8 cellular contexts compared by ENCODE assay signal in genomic region chr18:48975817-48976649, GRCh38. TPM values are rescaled to one million over a fixed set of nuclear protein-coding genes. Genes with fewer than 3 reads are reported as not detected.
DNase-seq lines count a peak whose midpoint lies in the region; ATAC-seq and TF ChIP-seq lines count a peak whose summit lies in the region.

No MANE protein-coding gene starts in this region.

- H3K27ac ChIP-seq in colonic mucosa (peak overlapping the region; percentile 18), lung (ENCODE audit: low read depth in 1 of 2, low read length in 1 of 2) (peak overlapping the region; percentile 85 to 86)

- peak overlapping the region; percentile 46 for H3K4me3 ChIP-seq in colonic mucosa
- peak overlapping the region; percentile 55 for H3K4me3 ChIP-seq in lung

- TF ChIP-seq CTCF in colonic mucosa (IDR thresholded peaks at IDR 0.05) (no peak), lung (IDR thresholded peaks at IDR 0.05; ENCODE audit: control extremely low read depth, extremely low read depth) (no peak)

- peak; percentile 77 for DNase-seq in Daoy (ENCODE audit: low read depth)
- DNase-seq in NAMALWA (ENCODE audit: low spot score) = peak; percentile 47
- DNase-seq in activated CD4-positive, alpha-beta T cell treated with anti-CD3 and anti-CD28 coated beads for 1 hour = peak; percentile 42
- DNase-seq in colonic mucosa = peak; percentile 70
- peak; percentile 62 for DNase-seq in lung (ENCODE audit: low spot score)
- DNase-seq in stimulated activated CD8-positive, alpha-beta memory T cell treated with anti-CD3 and anti-CD28 coated beads, Interleukin-15, amount 100 ng/mL, for 24 hours (ENCODE audit: low read depth) = peak; percentile 29
- DNase-seq in pons (ENCODE audit: low spot score) = no peak

- intact Hi-C loops in colonic mucosa (cut with DNase I) = no loop called here

- H3K36me3 ChIP-seq in colonic mucosa (no peaks in the 10 kb centered on the region), lung (ENCODE audit: control insufficient read depth in 2 of 2, insufficient read depth in 2 of 2, low read length in 2 of 2) (no peaks in the 10 kb centered on the region)

- H3K27me3 ChIP-seq in colonic mucosa (no peaks in the 10 kb centered on the region), lung (ENCODE audit: control insufficient read depth, insufficient read depth) (no peaks in the 10 kb centered on the region)

- ATAC-seq in GM21723 (IDR thresholded peaks at IDR 0.05; ENCODE audit: unreplicated experiment) = peak; percentile 65
- peak; percentile 56 for ATAC-seq in lung (ENCODE audit: insufficient read depth, low FRiP score)

- peak overlapping the region; percentile 51 to 83 for H3K9ac ChIP-seq in colonic mucosa (ENCODE audit: low read depth in 2 of 2, low read length in 2 of 2)

- 1% methylated on average over 80 to 119 of the region's 119 CpGs for WGBS in lung, 2 donors

- H3K9me3 ChIP-seq in colonic mucosa (no peaks in the 10 kb centered on the region), lung (ENCODE audit: control insufficient read depth in 2 of 2, insufficient read depth in 1 of 2, low read length in 1 of 2) (no peaks in the 10 kb centered on the region)

- H3K4me1 ChIP-seq in colonic mucosa = no peaks in the 10 kb centered on the region
- peaks cover 0 to 7% of the 10 kb centered on the region in 2 donors for H3K4me1 ChIP-seq in lung (ENCODE audit: control insufficient read depth in 2 of 2, insufficient read depth in 2 of 2, low read length in 2 of 2)

RNA-seq across cellular contexts. Expression of gene SMAD7, which starts 25.3 kb away (rescaled TPM):
- 27.6 and 39.4 TPM in 2 replicates for total RNA-seq in Daoy (2014; rRNA removed; shearing (Covaris generic))
- total RNA-seq in colonic mucosa = 10 to 100 TPM; 21.2 to 21.6 TPM
- total RNA-seq in lung = 10 to 100 TPM; 39.1 to 58.8 TPM
- 10 to 100 TPM; 11.8 to 32.5 TPM for polyA plus RNA-seq in lung
